11 cellular contexts compared by ENCODE assay signal in the genomic region with DNA sequence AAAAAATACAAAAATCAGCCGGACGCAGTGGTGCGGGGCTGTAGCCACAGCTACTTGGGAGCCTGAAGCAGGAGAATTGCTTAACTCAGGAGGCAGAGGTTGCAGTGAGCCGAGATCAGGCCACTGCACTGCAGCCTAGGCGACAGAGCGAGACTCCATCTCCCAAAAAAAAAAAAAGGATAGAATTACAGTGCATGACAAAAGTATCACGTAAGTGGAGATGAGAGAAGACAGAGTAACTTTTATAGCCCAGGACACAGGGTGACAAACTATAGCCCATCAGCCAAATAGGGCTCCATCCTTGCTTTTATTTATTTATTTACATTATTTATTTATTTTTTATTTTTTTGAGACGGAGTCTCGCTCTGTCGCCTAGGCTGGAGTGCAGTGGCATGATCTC.
"Had no signal": no experiment of that assay in that cellular context is flagged by ENCODE, and none has a peak within 500 bp of the region (broad histone marks: within the 10 kb centered on the region; RNA-seq: fewer than 3 reads in every experiment).

No MANE protein-coding gene starts in this region.

- FAIRE-seq: H1, H54 had no signal

- H3K4me1 ChIP-seq: HAP-1 had no signal

- H3K36me3 ChIP-seq: HAP-1 had no signal

- H3K27ac ChIP-seq: GM23248 had no signal

- H3K9me3 ChIP-seq: HAP-1 had no signal

- H3K4me3 ChIP-seq: GM23248, GM23338, HAP-1 had no signal

- ATAC-seq: GM23338, HCT116 had no signal

- DNase-seq: GM23248, GOT3, H7, H9, HCEC 1CT, HFFc6 had no signal
